Comparison of ENCODE assay signal across 8 cellular contexts in the genomic region with DNA sequence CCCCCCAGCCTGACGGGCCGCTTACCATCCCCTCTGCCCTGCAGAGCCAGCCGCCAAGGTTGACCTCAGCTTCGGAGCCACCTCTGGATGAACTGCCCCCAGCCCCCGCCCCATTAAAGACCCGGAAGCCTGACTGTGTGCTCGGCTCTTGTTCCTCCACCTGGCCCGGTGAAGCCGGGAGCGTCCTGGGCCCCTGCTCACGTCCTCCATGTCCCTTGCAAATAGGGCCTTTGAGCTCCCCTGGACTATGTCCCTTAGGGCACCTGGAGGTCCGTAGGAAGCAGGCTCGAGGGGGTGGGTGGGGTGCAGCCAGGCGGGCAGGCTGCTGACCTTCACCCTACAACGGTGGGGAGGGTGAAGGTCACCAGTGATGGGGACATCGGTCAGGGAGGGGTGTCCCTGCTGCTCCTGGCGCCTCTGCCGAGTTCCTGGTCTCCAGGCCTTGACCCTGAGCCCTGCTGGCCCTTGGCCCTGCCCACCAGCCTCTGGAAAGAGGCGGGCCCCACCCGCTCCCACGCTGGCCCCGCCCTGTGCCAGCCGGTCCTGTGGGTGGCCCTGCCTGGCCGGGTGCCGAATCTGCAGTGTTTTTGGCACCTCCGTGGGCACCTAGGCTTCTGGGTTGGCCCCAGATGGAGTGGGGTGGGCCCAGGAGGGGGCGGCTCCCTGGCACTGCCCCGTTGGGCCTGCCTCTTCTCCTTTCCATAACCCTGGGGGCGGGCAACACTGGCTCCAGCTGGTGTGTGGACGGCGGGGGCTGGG. TPM values are rescaled to one million over a fixed set of nuclear protein-coding genes. Genes with fewer than 3 reads are reported as not detected.
DNase-seq lines count a peak whose midpoint lies in the region; ATAC-seq and TF ChIP-seq lines count a peak whose summit lies in the region.

No MANE protein-coding gene starts in this region.

- H3K9me1 ChIP-seq in IMR-90 (ENCODE audit: insufficient read depth, low read length), result no peaks in the 10 kb centered on the region

- no peaks in the 10 kb centered on the region for H3K9me3 ChIP-seq in IMR-90 (ENCODE audit: control insufficient read depth, insufficient read depth, low read length)

- no peak overlapping the region for H4K5ac ChIP-seq in IMR-90 (ENCODE audit: low read depth, low read length)

- POLR2A ChIA-PET in IMR-90 (lab: Charles Lee; ENCODE audit: unreplicated experiment), result interaction anchor here (0.5 to 4.2 kb wide), 4 partner anchors 12 to 216 kb away, joined by 3 to 62 read pairs (median 4); a partner anchor contains a TSS

- no peaks in the 10 kb centered on the region for H3K36me3 Mint-ChIP-seq in activated naive CD8-positive, alpha-beta T cell

- peaks cover 18% of the 10 kb centered on the region for H3K4me1 Mint-ChIP-seq in activated naive CD8-positive, alpha-beta T cell (ENCODE audit: low read depth)

- H3K4ac ChIP-seq in IMR-90 (ENCODE audit: low read depth, low read length), result peak overlapping the region; percentile 47

- peak overlapping the region; percentile 97 for H2AK9ac ChIP-seq in IMR-90 (replicated peaks; ENCODE audit: low read depth, low read length, poor library complexity)

- CTCF ChIA-PET in IMR-90 (lab: Yijun Ruan, JAX), result interaction anchor here (0.6 to 3.1 kb wide), 8 partner anchors 8 to 29 kb away, joined by 3 to 64 read pairs (median 7); a partner anchor contains a TSS

- TF ChIP-seq CTCF in IMR-90 (conservative IDR thresholded peaks at IDR 0.05; ENCODE audit: low read depth, low read length) (no peak), GM20000 (IDR thresholded peaks at IDR 0.05; ENCODE audit: extremely low read depth, missing control alignments) (no peak)

- H3K4me2 ChIP-seq in IMR-90 (ENCODE audit: low read depth, low read length), result peak overlapping the region; percentile 24; the same call in 1 of the 2 replicates

- H2BK120ac ChIP-seq in IMR-90 (ENCODE audit: low read depth, low read length), result peak overlapping the region; percentile 61; the same call in 1 of the 2 replicates

- no peak for TF ChIP-seq RAD21 in IMR-90 (IDR thresholded peaks at IDR 0.05; ENCODE audit: low read length)

- TF ChIP-seq POLR2A in IMR-90 (IDR thresholded peaks at IDR 0.05; ENCODE audit: low read depth, low read length), result no peak

- peak overlapping the region; percentile 63 for H3K27ac ChIP-seq in IMR-90 (ENCODE audit: insufficient read depth, low read length)
- H3K27ac ChIP-seq in layer of hippocampus (ENCODE audit: low read depth, low read length), result peak overlapping the region; percentile 94
- peak overlapping the region; percentile 86 for H3K27ac ChIP-seq in substantia nigra (ENCODE audit: low read depth, low read length, poor library complexity, severe bottlenecking)

- no peaks in the 10 kb centered on the region for H3K27me3 Mint-ChIP-seq in activated naive CD8-positive, alpha-beta T cell

- peak overlapping the region; percentile 71 for H3K4me3 Mint-ChIP-seq in activated naive CD8-positive, alpha-beta T cell

- peaks cover 28% of the 10 kb centered on the region for H4K20me1 ChIP-seq in IMR-90 (ENCODE audit: insufficient read depth, low read length)

- no peak overlapping the region for H3K18ac ChIP-seq in IMR-90 (ENCODE audit: low read depth, low read length)

- H3K27me3 ChIP-seq in IMR-90 (ENCODE audit: control insufficient read depth, insufficient read depth, low read length) (no peaks in the 10 kb centered on the region), layer of hippocampus (ENCODE audit: control insufficient read depth, insufficient read depth, low read length) (no peaks in the 10 kb centered on the region)

- 0 out of 2 replicates have a peak overlapping the region, but pooled peaks have one; percentile 0 for H3K9ac ChIP-seq in IMR-90 (ENCODE audit: low read depth, low read length)

- in situ Hi-C loops in IMR-90 (cut with MboI; ENCODE audit: low sequenced_read_pairs), result no loop called here

- H3K4me1 ChIP-seq in IMR-90 (ENCODE audit: control insufficient read depth, insufficient read depth, low read length), result peaks cover 21% of the 10 kb centered on the region

- H3K36me3 ChIP-seq in IMR-90 (ENCODE audit: control insufficient read depth, insufficient read depth, low read length), result peaks cover under 1% of the 10 kb centered on the region; the same call in 1 of the 2 replicates

- BruUV-seq in IMR-90 (replicated peaks; lab: Mats Ljungman, UMichigan), result no TSS peak

- peak overlapping the region; percentile 14; the same call in 1 of the 2 replicates for H4K91ac ChIP-seq in IMR-90 (ENCODE audit: insufficient read depth, low read depth, low read length)

- no peak overlapping the region; the same call in 2 of the 3 replicates for H2BK15ac ChIP-seq in IMR-90 (ENCODE audit: low read depth, low read length)

- H3K56ac ChIP-seq in IMR-90 (ENCODE audit: extremely low read depth, insufficient read depth, low read length), result no peak overlapping the region

- no peak overlapping the region for H2BK20ac ChIP-seq in IMR-90 (ENCODE audit: low read depth, low read length)

- H3K14ac ChIP-seq in IMR-90 (replicated peaks; ENCODE audit: low read depth, low read length), result no peak overlapping the region

- peak overlapping the region; percentile 28 for H3K27ac Mint-ChIP-seq in activated naive CD8-positive, alpha-beta T cell

- H3K4me3 ChIP-seq in IMR-90 (ENCODE audit: insufficient read depth, low read depth, low read length), result no peak overlapping the region

- H2AFZ ChIP-seq in IMR-90 (replicated peaks; ENCODE audit: low read length, poor library complexity), result peak overlapping the region; percentile 78

- peak overlapping the region; percentile 22 for H2BK5ac ChIP-seq in IMR-90 (ENCODE audit: low read depth, low read length, poor library complexity, severe bottlenecking)

- H4K8ac ChIP-seq in IMR-90 (ENCODE audit: low read depth in 2 of 2, low read length in 2 of 2), result peak overlapping the region in 1 of 2 experiments; percentile 64; a peak in 2 of 4 replicates

- no peak for DNase-seq in IMR-90
- DNase-seq in substantia nigra (lab: John Stamatoyannopoulos, UW), result peak in 19 of 49 donors; percentile 9 to 86 (median 38)
- DNase-seq in DMS153 treated with DMSO at 0.1 percent for 48 hours (lab: John Stamatoyannopoulos, UW; ENCODE audit: unreplicated experiment), result no peak
- no peak for DNase-seq in GM20000 (ENCODE audit: low spot score)

- intact Hi-C loops in IMR-90 (cut with micrococcal nuclease), result loop anchor here (1.0 kb wide), 1 partner anchor 21 kb away; no protein-coding TSS in a partner anchor

- H3K79me1 ChIP-seq in IMR-90 (ENCODE audit: low read depth in 1 of 2, low read length in 2 of 2), result peaks cover 4 to 54% of the 10 kb centered on the region in 2 experiments; a peak in 2 of 4 replicates

- 40% methylated on average over 12 of the region's 31 CpGs; no CpG with 5 or more reads in 1 of the 2 experiments for WGBS in IMR-90 (ENCODE audit: extremely low coverage in 2 of 2, insufficient read length in 1 of 2), 2 experiments

- peak overlapping the region; percentile 35; the same call in 1 of the 2 replicates for H3K23ac ChIP-seq in IMR-90 (ENCODE audit: low read depth, low read length)

- H2AK5ac ChIP-seq in IMR-90 (ENCODE audit: low read depth, low read length), result peak overlapping the region; percentile 81

- ATAC-seq in IMR-90 (ENCODE audit: low read depth) (no peak), GM21723 (IDR thresholded peaks at IDR 0.05; ENCODE audit: unreplicated experiment) (no peak), HG03045 (IDR thresholded peaks at IDR 0.05; ENCODE audit: unreplicated experiment) (no peak)

- no peaks in the 10 kb centered on the region for H3K9me3 Mint-ChIP-seq in activated naive CD8-positive, alpha-beta T cell (ENCODE audit: low read depth)

- dilution Hi-C loops in IMR-90 (cut with HindIII; ENCODE audit: low sequenced_read_pairs, unreplicated experiment), result no loop called here

TF ChIP-seq in IMR-90, 13 proteins besides CTCF, POLR2A, EP300 and RAD21 (continues in another document):
- TF ChIP-seq CEBPB (IDR thresholded peaks at IDR 0.05; ENCODE audit: low read depth, low read length), result no peak
- TF ChIP-seq, protein P1, sequence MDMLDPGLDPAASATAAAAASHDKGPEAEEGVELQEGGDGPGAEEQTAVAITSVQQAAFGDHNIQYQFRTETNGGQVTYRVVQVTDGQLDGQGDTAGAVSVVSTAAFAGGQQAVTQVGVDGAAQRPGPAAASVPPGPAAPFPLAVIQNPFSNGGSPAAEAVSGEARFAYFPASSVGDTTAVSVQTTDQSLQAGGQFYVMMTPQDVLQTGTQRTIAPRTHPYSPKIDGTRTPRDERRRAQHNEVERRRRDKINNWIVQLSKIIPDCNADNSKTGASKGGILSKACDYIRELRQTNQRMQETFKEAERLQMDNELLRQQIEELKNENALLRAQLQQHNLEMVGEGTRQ (IDR thresholded peaks at IDR 0.05; ENCODE audit: low read depth, low read length), result no peak

RNA-seq across cellular contexts. Expression of a gene that starts 3.3 kb away (rescaled TPM):
- 7.3 and 13.6 TPM in 2 replicates for total RNA-seq in IMR-90 (2012; rRNA removed)
- polyA plus RNA-seq in IMR-90 (2012; rRNA removed), result 140 and 189 TPM in 2 replicates
- polyA plus RNA-seq in IMR-90 (2012; cell fraction: cytosol; rRNA removed), result 348 and 386 TPM in 2 replicates
- 72.4 and 213 TPM in 2 replicates for polyA plus RNA-seq in IMR-90 (2012; cell fraction: nucleus; rRNA removed; ENCODE audit: low replicate concordance)

RNA-seq across cellular contexts. Expression of a gene that starts 3.5 kb away (rescaled TPM):
- 2.2 and 2.5 TPM in 2 replicates for total RNA-seq in IMR-90 (2012; rRNA removed)
- 24.1 and 26.0 TPM in 2 replicates for polyA plus RNA-seq in IMR-90 (2012; rRNA removed)
- polyA plus RNA-seq in IMR-90 (2012; cell fraction: cytosol; rRNA removed), result 39.2 and 47.7 TPM in 2 replicates
- polyA plus RNA-seq in IMR-90 (2012; cell fraction: nucleus; rRNA removed; ENCODE audit: low replicate concordance), result 97.0 and 144 TPM in 2 replicates

RNA-seq across cellular contexts. Expression of a gene that starts 7.1 kb away (rescaled TPM):
- total RNA-seq in IMR-90 (2012; rRNA removed), result 0.18 and 0.56 TPM in 2 replicates
- 3.9 and 8.5 TPM in 2 replicates for polyA plus RNA-seq in IMR-90 (2012; rRNA removed)
- 3.2 and 7.9 TPM in 2 replicates for polyA plus RNA-seq in IMR-90 (2012; cell fraction: cytosol; rRNA removed)
- 24.1 and 64.4 TPM in 2 replicates for polyA plus RNA-seq in IMR-90 (2012; cell fraction: nucleus; rRNA removed; ENCODE audit: low replicate concordance)

RNA-seq across cellular contexts. Expression of a gene that starts 24.3 kb away (rescaled TPM):
- 226 and 299 TPM in 2 replicates for total RNA-seq in IMR-90 (2012; rRNA removed)
- 405 and 542 TPM in 2 replicates for polyA plus RNA-seq in IMR-90 (2012; rRNA removed)
- polyA plus RNA-seq in IMR-90 (2012; cell fraction: cytosol; rRNA removed), result 562 and 617 TPM in 2 replicates
- 2,129 and 2,924 TPM in 2 replicates for polyA plus RNA-seq in IMR-90 (2012; cell fraction: nucleus; rRNA removed; ENCODE audit: low replicate concordance)

RNA-seq across cellular contexts. Expression of a gene that starts 30.5 kb away (rescaled TPM):
- total RNA-seq in IMR-90 (2012; rRNA removed), result 7.5 and 10.6 TPM in 2 replicates
- polyA plus RNA-seq in IMR-90 (2012; rRNA removed), result 61.8 and 93.4 TPM in 2 replicates
- polyA plus RNA-seq in IMR-90 (2012; cell fraction: cytosol; rRNA removed), result 94.9 and 135 TPM in 2 replicates
- polyA plus RNA-seq in IMR-90 (2012; cell fraction: nucleus; rRNA removed; ENCODE audit: low replicate concordance), result 46.6 and 93.7 TPM in 2 replicates
